ENCODE assay signal across 8 cellular contexts in the genomic region with DNA sequence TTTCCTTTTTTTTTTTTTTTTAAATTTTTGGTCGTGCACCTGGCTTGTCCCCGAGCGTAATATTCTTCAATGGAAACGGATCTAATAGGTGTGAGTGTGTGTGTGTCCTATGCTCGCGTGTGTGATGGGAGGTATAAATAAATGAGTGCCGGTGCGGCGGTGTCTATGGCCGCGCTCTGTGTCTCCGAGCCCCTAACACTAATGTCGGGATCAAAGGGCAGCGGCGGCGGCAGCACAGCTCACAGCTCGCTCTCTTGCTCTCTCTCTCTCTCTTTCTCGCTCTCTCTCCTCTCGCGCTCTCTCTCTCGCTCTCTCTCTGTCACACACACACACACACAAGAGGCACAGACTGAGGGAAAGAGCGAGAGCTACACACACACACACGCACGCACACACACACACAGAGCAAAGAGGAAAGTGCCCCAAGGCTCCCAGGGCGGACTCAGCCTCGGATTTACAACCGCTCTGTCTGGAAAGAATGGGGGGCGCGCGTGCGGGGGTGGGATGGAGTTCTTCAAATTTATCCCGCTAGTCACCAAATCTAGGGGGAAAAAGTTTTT. TPM values are rescaled to one million over a fixed set of nuclear protein-coding genes. Genes with fewer than 3 reads are reported as not detected.
A peak's percentile ranks its signal among the peaks of the same experiment; 100 is the strongest.
DNase-seq lines count a peak whose midpoint lies in the region; ATAC-seq and TF ChIP-seq lines count a peak whose summit lies in the region.

A gene with protein sequence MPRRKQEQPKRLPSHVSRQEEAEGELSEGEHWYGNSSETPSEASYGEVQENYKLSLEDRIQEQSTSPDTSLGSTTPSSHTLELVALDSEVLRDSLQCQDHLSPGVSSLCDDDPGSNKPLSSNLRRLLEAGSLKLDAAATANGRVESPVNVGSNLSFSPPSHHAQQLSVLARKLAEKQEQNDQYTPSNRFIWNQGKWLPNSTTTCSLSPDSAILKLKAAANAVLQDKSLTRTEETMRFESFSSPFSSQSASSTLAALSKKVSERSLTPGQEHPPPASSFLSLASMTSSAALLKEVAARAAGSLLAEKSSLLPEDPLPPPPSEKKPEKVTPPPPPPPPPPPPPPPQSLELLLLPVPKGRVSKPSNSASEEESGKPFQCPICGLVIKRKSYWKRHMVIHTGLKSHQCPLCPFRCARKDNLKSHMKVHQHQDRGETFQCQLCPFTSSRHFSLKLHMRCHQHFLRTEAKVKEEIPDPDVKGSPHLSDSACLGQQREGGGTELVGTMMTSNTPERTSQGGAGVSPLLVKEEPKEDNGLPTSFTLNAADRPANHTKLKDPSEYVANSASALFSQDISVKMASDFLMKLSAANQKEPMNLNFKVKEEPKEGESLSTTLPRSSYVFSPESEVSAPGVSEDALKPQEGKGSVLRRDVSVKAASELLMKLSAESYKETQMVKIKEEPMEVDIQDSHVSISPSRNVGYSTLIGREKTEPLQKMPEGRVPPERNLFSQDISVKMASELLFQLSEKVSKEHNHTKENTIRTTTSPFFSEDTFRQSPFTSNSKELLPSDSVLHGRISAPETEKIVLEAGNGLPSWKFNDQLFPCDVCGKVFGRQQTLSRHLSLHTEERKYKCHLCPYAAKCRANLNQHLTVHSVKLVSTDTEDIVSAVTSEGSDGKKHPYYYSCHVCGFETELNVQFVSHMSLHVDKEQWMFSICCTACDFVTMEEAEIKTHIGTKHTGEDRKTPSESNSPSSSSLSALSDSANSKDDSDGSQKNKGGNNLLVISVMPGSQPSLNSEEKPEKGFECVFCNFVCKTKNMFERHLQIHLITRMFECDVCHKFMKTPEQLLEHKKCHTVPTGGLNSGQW (minus strand): TSS at position 206 of the 560 bp plus-strand sequence. CDS start 416 bp downstream, outside the sequence.

- peaks cover 2% of the 10 kb centered on the region for H3K79me1 ChIP-seq in neuronal stem cell (ENCODE audit: low read depth, low read length)

- H3K27ac ChIP-seq in RWPE1: peak within 1 kb of the TSS; percentile 96
- H3K27ac ChIP-seq in gastroesophageal sphincter: peak within 1 kb of the TSS; percentile 59 to 97 (median 90)
- peak within 1 kb of the TSS; percentile 70 for H3K27ac ChIP-seq in neuronal stem cell (replicated peaks; ENCODE audit: low read length)
- H3K27ac ChIP-seq in suprapubic skin: peak within 1 kb of the TSS; percentile 93

- H4K8ac ChIP-seq in neuronal stem cell (ENCODE audit: low read depth, low read length): peak within 1 kb of the TSS; percentile 43

- peak within 1 kb of the TSS; percentile 91 for H2BK120ac ChIP-seq in neuronal stem cell (ENCODE audit: low read depth, low read length)

- H2BK5ac ChIP-seq in neuronal stem cell (ENCODE audit: low read length): peak within 1 kb of the TSS; percentile 29

- DNase-seq in BE2C: peak; percentile 58
- DNase-seq in RWPE1 (ENCODE audit: low spot score): peak; percentile 18
- peak; percentile 3 to 37 (median 22) for DNase-seq in activated naive CD4-positive, alpha-beta T cell (lab: John Stamatoyannopoulos, UW)
- DNase-seq in neuronal stem cell (ENCODE audit: low spot score): peak; percentile 64
- DNase-seq in suprapubic skin (ENCODE audit: low spot score in 2 of 2): peak in 1 of 2 donors; percentile 67

- TF ChIP-seq EP300 in gastroesophageal sphincter (IDR thresholded peaks at IDR 0.05) (no peak), suprapubic skin (IDR thresholded peaks at IDR 0.05) (no peak)

- H3K4ac ChIP-seq in neuronal stem cell (ENCODE audit: low read length): peak within 1 kb of the TSS; percentile 37

- peak within 1 kb of the TSS; percentile 26 for H2BK15ac ChIP-seq in neuronal stem cell (ENCODE audit: low read length)

- H3K27me3 ChIP-seq in BE2C (no peaks in the 10 kb centered on the region), gastroesophageal sphincter (no peaks in the 10 kb centered on the region), neuronal stem cell (ENCODE audit: control insufficient read depth in 3 of 3, insufficient read depth in 3 of 3, low read depth in 1 of 3, low read length in 3 of 3) (peaks cover 0 to 14% (median 0%) of the 10 kb centered on the region in 3 experiments), suprapubic skin (no peaks in the 10 kb centered on the region)

- no peaks in the 10 kb centered on the region for H3K36me3 ChIP-seq in BE2C
- no peaks in the 10 kb centered on the region for H3K36me3 ChIP-seq in gastroesophageal sphincter
- H3K36me3 ChIP-seq in neuronal stem cell (replicated peaks in 1 of 2; ENCODE audit: control insufficient read depth in 2 of 2, insufficient read depth in 2 of 2, low read length in 2 of 2): peaks cover 0 to 5% of the 10 kb centered on the region in 2 donors
- no peaks in the 10 kb centered on the region for H3K36me3 ChIP-seq in suprapubic skin

- CTCF ChIA-PET in RWPE1 (lab: Yijun Ruan, JAX): interaction anchor here (0.6 kb wide), 1 partner anchor 196 kb away, joined by 5 read pairs; no protein-coding TSS in a partner anchor

- POLR2A ChIA-PET in RWPE1 (lab: Yijun Ruan, JAX; ENCODE audit: low non-redundant PET): interaction anchor here (0.6 kb wide), 1 partner anchor 8 kb away, joined by 3 read pairs; no protein-coding TSS in a partner anchor

- no peak within 1 kb of the TSS for H2BK12ac ChIP-seq in neuronal stem cell (ENCODE audit: low read length)

- peak within 1 kb of the TSS; percentile 38 for H3K14ac ChIP-seq in neuronal stem cell (ENCODE audit: low read length)

- H3K9me3 ChIP-seq in BE2C: no peaks in the 10 kb centered on the region
- H3K9me3 ChIP-seq in gastroesophageal sphincter: no peaks in the 10 kb centered on the region
- H3K9me3 ChIP-seq in neuronal stem cell (replicated peaks in 1 of 2; ENCODE audit: control insufficient read depth in 2 of 2, insufficient read depth in 1 of 2, low read depth in 1 of 2, low read length in 2 of 2): no peaks in the 10 kb centered on the region
- H3K9me3 ChIP-seq in suprapubic skin: no peaks in the 10 kb centered on the region

- ATAC-seq in HG03571 (IDR thresholded peaks at IDR 0.05; ENCODE audit: unreplicated experiment) (peak; percentile 33), gastroesophageal sphincter (peak; percentile 26)

- TF ChIP-seq CTCF in BE2C (IDR thresholded peaks at IDR 0.05; ENCODE audit: low read depth, low read length) (no peak), RWPE1 (conservative IDR thresholded peaks at IDR 0.05; ENCODE audit: low read depth) (no peak), gastroesophageal sphincter (IDR thresholded peaks at IDR 0.05) (no peak), suprapubic skin (IDR thresholded peaks at IDR 0.05) (no peak)

- H4K91ac ChIP-seq in neuronal stem cell (ENCODE audit: low read depth, low read length, poor library complexity): no peak within 1 kb of the TSS

- 2 to 5% methylated on average over 7 to 10 of the region's 32 CpGs for WGBS in gastroesophageal sphincter (ENCODE audit: low coverage in 1 of 2), 2 donors
- no CpG with 5 or more reads among the region's 32 CpGs for WGBS in neuronal stem cell (ENCODE audit: extremely low coverage in 2 of 2, insufficient read length in 2 of 2, insufficient replicate concordance in 1 of 2), 2 donors
- 2% methylated on average over 32 of the region's 32 CpGs for WGBS in suprapubic skin

- TF ChIP-seq POLR2A in GM19193 (IDR thresholded peaks at IDR 0.05; ENCODE audit: extremely low read depth, insufficient read depth, insufficient read length): peak; percentile 54
- TF ChIP-seq POLR2A in gastroesophageal sphincter (IDR thresholded peaks at IDR 0.05): peak in 1 of 2 donors; percentile 13
- TF ChIP-seq POLR2A in suprapubic skin (IDR thresholded peaks at IDR 0.05): no peak

- H3K18ac ChIP-seq in neuronal stem cell (ENCODE audit: low read length): peak within 1 kb of the TSS; percentile 98

- H3K4me3 ChIP-seq in BE2C (ENCODE audit: low read depth, low read length) (peak within 1 kb of the TSS; percentile 96), gastroesophageal sphincter (peak within 1 kb of the TSS; percentile 88 to 93), neuronal stem cell (ENCODE audit: low read length in 2 of 2) (peak within 1 kb of the TSS; percentile 91 to 99), suprapubic skin (peak within 1 kb of the TSS; percentile 89)

- peaks cover 13% of the 10 kb centered on the region for H3K4me1 ChIP-seq in BE2C
- peaks cover 0 to 34% (median 3%) of the 10 kb centered on the region in 3 donors for H3K4me1 ChIP-seq in gastroesophageal sphincter
- H3K4me1 ChIP-seq in neuronal stem cell (ENCODE audit: control insufficient read depth in 2 of 2, insufficient read depth in 1 of 2, low read depth in 1 of 2, low read length in 2 of 2): peaks cover 6 to 11% of the 10 kb centered on the region in 2 donors
- peaks cover 9% of the 10 kb centered on the region for H3K4me1 ChIP-seq in suprapubic skin

- H3K4me2 ChIP-seq in neuronal stem cell (ENCODE audit: insufficient read depth, low read length, poor library complexity, severe bottlenecking): peak within 1 kb of the TSS; percentile 77

- H2AFZ ChIP-seq in neuronal stem cell (ENCODE audit: low read length): peak within 1 kb of the TSS; percentile 83

- peak within 1 kb of the TSS; percentile 65 for H3K23ac ChIP-seq in neuronal stem cell (ENCODE audit: low read depth, low read length, poor library complexity)

- H3K9ac ChIP-seq in neuronal stem cell (ENCODE audit: low read depth, low read length, poor library complexity): peak within 1 kb of the TSS; percentile 92

- H2AK5ac ChIP-seq in neuronal stem cell (ENCODE audit: low read depth, low read length): peak within 1 kb of the TSS; percentile 70

RNA-seq across cellular contexts. Expression of the gene that starts here (rescaled TPM):
- 19.6 TPM for polyA plus RNA-seq in BE2C (2012; ENCODE audit: insufficient read depth, insufficient read length, low read depth)
- 10 to 100 TPM in 3 of 4 donors, 1 to 10 TPM in 1; 9.3 to 39.4 (median 20.3) TPM for total RNA-seq in gastroesophageal sphincter
- 6.5 TPM for polyA plus RNA-seq in neuronal stem cell (2013, experiment 1 of 2)
- polyA plus RNA-seq in neuronal stem cell (2013, experiment 2 of 2): 7.5 TPM
- total RNA-seq in suprapubic skin: 10 to 100 TPM in 2 of 4 donors, 1 to 10 TPM in 2; 3.0 to 11.0 (median 8.8) TPM
